ENCODE assay signal across 23 cellular contexts in the genomic region with DNA sequence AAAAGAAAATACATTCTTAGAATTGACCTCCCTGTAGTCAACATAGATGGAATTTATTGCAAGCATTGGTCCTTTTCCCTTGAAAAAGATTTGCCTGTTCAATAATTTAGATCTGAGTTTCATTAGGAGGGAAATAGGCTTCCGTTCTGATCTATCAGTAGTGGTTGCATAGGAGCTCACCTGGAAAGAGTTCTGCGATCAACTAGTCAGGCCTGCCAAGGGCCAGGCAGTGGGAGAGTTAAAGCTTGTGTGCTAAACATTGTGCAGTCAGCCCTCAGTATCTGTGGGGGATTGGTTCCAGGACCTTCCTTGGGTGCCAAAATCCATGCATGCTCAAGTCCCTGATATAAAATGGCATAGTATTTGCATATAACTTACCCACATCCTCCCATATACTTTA.
"Had no signal": no experiment of that assay in that cellular context is flagged by ENCODE, and none has a peak within 500 bp of the region (broad histone marks: within the 10 kb centered on the region; RNA-seq: fewer than 3 reads in every experiment).

No MANE protein-coding gene starts in this region.

- H3K27me3 ChIP-seq: dorsolateral prefrontal cortex, ovary, suprapubic skin, transverse colon, upper lobe of right lung, uterus had no signal

- H3K4me3 ChIP-seq: dorsolateral prefrontal cortex, lung, ovary, psoas muscle, suprapubic skin, transverse colon, upper lobe of right lung, uterus had no signal

- FAIRE-seq: frontal cortex, keratinocyte, small intestine had no signal

- DNase-seq: dorsolateral prefrontal cortex; effector CD4-positive, alpha-beta T cell; hypothalamus; natural killer cell; occipital lobe; ovary; posterior cingulate gyrus; psoas muscle; right cardiac atrium; small intestine; stimulated activated CD4-positive, alpha-beta T cell treated with anti-CD3 and anti-CD28 coated beads, Interleukin-12 subunit alpha, Interleukin-12 subunit beta, amount 100 ng/mL, for 4 hours; stimulated activated CD4-positive, alpha-beta T cell treated with anti-CD3 and anti-CD28 coated beads, Interleukin-1b, Interleukin-23, amount 100 ng/mL, for 48 hours; stimulated activated CD4-positive, alpha-beta T cell treated with anti-CD3 and anti-CD28 coated beads, Interleukin-4, amount 100 ng/mL, for 1 hour; stimulated activated CD8-positive, alpha-beta memory T cell treated with anti-CD3 and anti-CD28 coated beads, Interleukin-4, amount 100 ng/mL, for 48 hours; stimulated activated naive CD4-positive, alpha-beta T cell; stimulated activated naive CD8-positive, alpha-beta T cell treated with anti-CD3 and anti-CD28 coated beads, Interleukin-15, amount 100 ng/mL, for 72 hours; transverse colon; upper lobe of right lung; uterus had no signal

- H3K9me3 ChIP-seq: ovary, psoas muscle, suprapubic skin, transverse colon, upper lobe of right lung, uterus had no signal

- H3K4me1 ChIP-seq: suprapubic skin, uterus had no signal

- H3K27ac ChIP-seq: dorsolateral prefrontal cortex, ovary, psoas muscle, suprapubic skin, transverse colon, upper lobe of right lung, uterus had no signal

- H3K36me3 ChIP-seq: ovary, suprapubic skin, transverse colon, upper lobe of right lung, uterus had no signal

- ATAC-seq: natural killer cell; psoas muscle; right cardiac atrium; stimulated activated naive CD8-positive, alpha-beta T cell treated with anti-CD3 and anti-CD28 coated beads, Interleukin-15, amount 100 ng/mL, for 72 hours had no signal
